16 cellular contexts compared by ENCODE assay signal in genomic region chr6:112204350-112204706, GRCh38. TPM values are rescaled to one million over a fixed set of nuclear protein-coding genes. Genes with fewer than 3 reads are reported as not detected.
DNase-seq lines count a peak whose midpoint lies in the region; ATAC-seq, FAIRE-seq and TF ChIP-seq lines count a peak whose summit lies in the region.
"Had no signal": no experiment of that assay in that cellular context is flagged by ENCODE, and none has a peak within 500 bp of the region (broad histone marks: within the 10 kb centered on the region; RNA-seq: fewer than 3 reads in every experiment).

No MANE protein-coding gene starts in this region.

- H3K4me2 ChIP-seq in GM12878 (ENCODE audit: control insufficient read depth, insufficient read depth) = no peak overlapping the region
- peak overlapping the region; percentile 26 for H3K4me2 ChIP-seq in skeletal muscle satellite cell (ENCODE audit: low read length)
- no peak overlapping the region for H3K4me2 ChIP-seq in smooth muscle cell
- H3K4me2 ChIP-seq: BLaER1 had no signal

- no peak for TF ChIP-seq RAD21 in GM12878 (IDR thresholded peaks at IDR 0.05; ENCODE audit: insufficient read depth, low read depth, low read length)

- no peak for TF ChIP-seq EP300 in GM12878 (IDR thresholded peaks at IDR 0.05; ENCODE audit: borderline replicate concordance in 1 of 2, control insufficient read depth in 1 of 2, low read depth in 2 of 2, low read length in 2 of 2)

- CTCF ChIA-PET in GM12878 (lab: Yijun Ruan, JAX) = interaction anchor here (0.9 to 1.2 kb wide), 3 partner anchors 9 to 107 kb away, joined by 3 to 8 read pairs (median 4); no protein-coding TSS in a partner anchor

- intact Hi-C loops in GM12878 (cut with micrococcal nuclease; ENCODE audit: unreplicated experiment) (no loop called here), cardiac septum (cut with DNase I) (no loop called here)

- 27% methylated on average over 4 of the region's 4 CpGs for WGBS in GM12878 (ENCODE audit: insufficient coverage, insufficient replicate concordance, low lambda C conversion rate, missing lambda C conversion rate)
- WGBS in smooth muscle cell (ENCODE audit: low lambda C conversion rate) = 90% methylated on average over 4 of the region's 4 CpGs

- H3K36me3 ChIP-seq in GM12878 (ENCODE audit: control insufficient read depth in 2 of 2, insufficient read depth in 2 of 2, low read length in 1 of 2) (no peaks in the 10 kb centered on the region), skeletal muscle satellite cell (ENCODE audit: insufficient read depth, low read length) (no peaks in the 10 kb centered on the region), smooth muscle cell (ENCODE audit: low read depth) (no peaks in the 10 kb centered on the region)
- H3K36me3 ChIP-seq: BLaER1 had no signal

- H3K9me3 Mint-ChIP-seq in HFFc6 = peaks cover 4% of the 10 kb centered on the region; the same call in 1 of the 2 replicates

- in situ Hi-C loops in GM12878 (cut with MboI) = no loop called here

- ATAC-seq in GM18907 (IDR thresholded peaks at IDR 0.05; ENCODE audit: unreplicated experiment) = peak; percentile 32
- ATAC-seq in GM12878 = peak; percentile 54

- H4K20me1 ChIP-seq in GM12878 (ENCODE audit: control insufficient read depth, insufficient read depth) (no peaks in the 10 kb centered on the region), smooth muscle cell (ENCODE audit: low read depth) (no peaks in the 10 kb centered on the region)
- H4K20me1 ChIP-seq: BLaER1 had no signal

- SMC1A ChIA-PET in GM12878 (lab: Charles Lee; ENCODE audit: uncharacterized antibody, unreplicated experiment) = interaction anchor here (0.6 to 1.1 kb wide), 4 partner anchors 19 to 107 kb away, joined by 3 to 4 read pairs (median 3); no protein-coding TSS in a partner anchor

- TF ChIP-seq CTCF in HFFc6 (IDR thresholded peaks at IDR 0.05) (no peak), GM12878 (IDR thresholded peaks at IDR 0.05 in 2 of 3, conservative IDR thresholded peaks at IDR 0.05 in 1 of 3; ENCODE audit: control insufficient read depth in 2 of 3, extremely low read depth in 1 of 3, insufficient read depth in 1 of 3, low read depth in 3 of 3, low read length in 3 of 3) (no peak), smooth muscle cell (IDR thresholded peaks at IDR 0.05; ENCODE audit: borderline replicate concordance, insufficient read depth, poor library complexity, severe bottlenecking) (no peak)

- H3F3A ChIP-seq in smooth muscle cell (ENCODE audit: low read depth) = no peaks in the 10 kb centered on the region

- H2AFZ ChIP-seq in GM12878 (ENCODE audit: control insufficient read depth, low read depth, low read length) (no peak overlapping the region), smooth muscle cell (ENCODE audit: low read depth) (no peak overlapping the region)

- H3K9me3 ChIP-seq in GM12878 (replicated peaks; ENCODE audit: control insufficient read depth, insufficient read depth, low read length) (no peaks in the 10 kb centered on the region; the same call in 2 of the 3 replicates), skeletal muscle satellite cell (replicated peaks; ENCODE audit: low read length) (no peaks in the 10 kb centered on the region), smooth muscle cell (replicated peaks; ENCODE audit: low read depth) (no peaks in the 10 kb centered on the region)

- H3K27me3 ChIP-seq in GM12878 (replicated peaks in 1 of 2; ENCODE audit: control insufficient read depth in 2 of 2, insufficient read depth in 2 of 2, low read length in 1 of 2) (no peaks in the 10 kb centered on the region), skeletal muscle satellite cell (ENCODE audit: control insufficient read depth, insufficient read depth, low read length) (no peaks in the 10 kb centered on the region), smooth muscle cell (ENCODE audit: low read depth) (no peaks in the 10 kb centered on the region)
- H3K27me3 ChIP-seq: BLaER1 had no signal

- peaks cover 58% of the 10 kb centered on the region for H3K36me3 Mint-ChIP-seq in HFFc6 (ENCODE audit: low read depth)
- H3K36me3 Mint-ChIP-seq: activated naive CD8-positive, alpha-beta T cell treated with anti-CD3 and anti-CD28 coated beads, Interleukin-2, amount 10 ng/mL, durations not matched to agents 7 days and 5 days had no signal

- POLR2A ChIA-PET in GM12878 (lab: Charles Lee) = interaction anchor here (0.7 kb wide), 1 partner anchor 105 kb away, joined by 3 read pairs; no protein-coding TSS in a partner anchor

- H3K79me2 ChIP-seq in GM12878 (ENCODE audit: control insufficient read depth, insufficient read depth, low read length) (no peaks in the 10 kb centered on the region), smooth muscle cell (ENCODE audit: low read depth) (no peaks in the 10 kb centered on the region)

- H3K27ac ChIP-seq in GM12878 (ENCODE audit: control insufficient read depth, insufficient read depth) = no peak overlapping the region
- H3K27ac ChIP-seq in smooth muscle cell (ENCODE audit: low read depth) = no peak overlapping the region
- H3K27ac ChIP-seq: BLaER1, SK-N-MC had no signal

- H3K4me1 Mint-ChIP-seq in HFFc6 (ENCODE audit: low read depth) = peaks cover 71% of the 10 kb centered on the region
- H3K4me1 Mint-ChIP-seq: activated naive CD8-positive, alpha-beta T cell treated with anti-CD3 and anti-CD28 coated beads, Interleukin-2, amount 10 ng/mL, durations not matched to agents 7 days and 5 days had no signal

- H3K9ac ChIP-seq in GM12878 (ENCODE audit: control insufficient read depth, insufficient read depth, low read length) (no peak overlapping the region), skeletal muscle satellite cell (ENCODE audit: low read depth, low read length) (peak overlapping the region; percentile 30), smooth muscle cell (ENCODE audit: low read depth) (no peak overlapping the region)
- H3K9ac ChIP-seq: BLaER1 had no signal

- no peaks in the 10 kb centered on the region; the same call in 1 of the 2 replicates for H3K4me1 ChIP-seq in GM12878 (ENCODE audit: control insufficient read depth, insufficient read depth, low read length)
- H3K4me1 ChIP-seq in skeletal muscle satellite cell (ENCODE audit: control insufficient read depth, insufficient read depth, low read length) = peaks cover 48% of the 10 kb centered on the region
- peaks cover 11% of the 10 kb centered on the region for H3K4me1 ChIP-seq in smooth muscle cell (ENCODE audit: low read depth)
- H3K4me1 ChIP-seq: BLaER1 had no signal

- H3K4me3 ChIP-seq in GM12878 (no peak overlapping the region), skeletal muscle satellite cell (ENCODE audit: low read length) (no peak overlapping the region), smooth muscle cell (no peak overlapping the region)
- H3K4me3 ChIP-seq: BLaER1, SK-N-MC had no signal

- BruUV-seq in GM12878 (replicated peaks; lab: Mats Ljungman, UMichigan) = no TSS peak

- no peak for FAIRE-seq in GM12878 (lab: Jason Lieb, UNC)

- H3K27ac Mint-ChIP-seq in HFFc6 = peak overlapping the region; percentile 96
- H3K27ac Mint-ChIP-seq: activated naive CD8-positive, alpha-beta T cell treated with anti-CD3 and anti-CD28 coated beads, Interleukin-2, amount 10 ng/mL, durations not matched to agents 7 days and 5 days had no signal

- DNase-seq in HFFc6 (no peak), GM12878 (ENCODE audit: low read depth, low spot score) (no peak), smooth muscle cell (lab: John Stamatoyannopoulos, UW; ENCODE audit: unreplicated experiment) (no peak), cardiac septum (ENCODE audit: low spot score) (no peak), foreskin melanocyte (no peak)
- DNase-seq in activated CD8-positive, alpha-beta memory T cell treated with anti-CD3 and anti-CD28 coated beads, Interleukin-2, amount 50 U/mL, for 48 hours = no peak
- DNase-seq: activated CD8-positive, alpha-beta memory T cell treated with anti-CD3 and anti-CD28 coated beads, Interleukin-2, amount 50 U/mL, for 4 hours; activated naive CD8-positive, alpha-beta T cell treated with anti-CD3 and anti-CD28 coated beads, Interleukin-2, amount 10 ng/mL, durations not matched to agents 7 days and 5 days; KBM-7; NCI-H2029 treated with DMSO at 0.1 percent for 48 hours; NCI-H82; nucleus accumbens had no signal

- RAD21 ChIA-PET in GM12878 (lab: Charles Lee; ENCODE audit: unreplicated experiment) = interaction anchor here (0.5 to 3.0 kb wide), 4 partner anchors 24 to 104 kb away, joined by 3 to 13 read pairs (median 7); no protein-coding TSS in a partner anchor

- TF ChIP-seq POLR2A in GM12878 (IDR thresholded peaks at IDR 0.05; ENCODE audit: low read depth, low read length) = no peak

- peak overlapping the region; percentile 47 for H3K4me3 Mint-ChIP-seq in HFFc6
- H3K4me3 Mint-ChIP-seq: activated naive CD8-positive, alpha-beta T cell treated with anti-CD3 and anti-CD28 coated beads, Interleukin-2, amount 10 ng/mL, durations not matched to agents 7 days and 5 days had no signal

- no peaks in the 10 kb centered on the region; the same call in 1 of the 2 replicates for H3K27me3 Mint-ChIP-seq in HFFc6 (ENCODE audit: insufficient read depth)

TF ChIP-seq in GM12878, 131 proteins besides CTCF, POLR2A, EP300 and RAD21 (continues in another document):
- TF ChIP-seq NR2F1 (conservative IDR thresholded peaks at IDR 0.05) (0 out of 2 replicates have a peak, but pooled peaks have one; percentile 5), HCFC1 (IDR thresholded peaks at IDR 0.05; ENCODE audit: low read length) (no peak), BCL11A (IDR thresholded peaks at IDR 0.05; ENCODE audit: low read depth, low read length) (no peak), ZNF207 (IDR thresholded peaks at IDR 0.05; ENCODE audit: borderline replicate concordance) (no peak)

RNA-seq across cellular contexts. Expression of gene LAMA4, which starts 50.0 kb away (rescaled TPM):
- total RNA-seq in HFFc6 (2021; fragmentation: NEBNext Ultra II Directional; extraction: Animal tissue kit (Norgen Biotek cat#: 25700)) = 100 to 1,000 TPM in 2 of 6 experiments, 10 to 100 TPM in 4; 80.6 to 130 (median 89.8) TPM
- total RNA-seq in GM12878 (2013; cell fraction: nucleolus; rRNA removed) = 0.73 TPM in 1 of 2 replicates, not detected in the other
- not detected in 2 replicates for total RNA-seq in GM12878 (2014; rRNA removed)
- total RNA-seq in GM12878 (2014; rRNA removed; fragmentation: Illumina TruSeq; extraction: Trizol) = not detected in 2 replicates
- 0.21 and 0.27 TPM in 2 replicates for total RNA-seq in GM12878 (2021)
- polyA plus RNA-seq in GM12878 (2011; ENCODE audit: low read depth) = not detected
- polyA plus RNA-seq in GM12878 (2011; rRNA removed) = not detected in 2 replicates
- polyA plus RNA-seq in GM12878 (2011; cell fraction: cytosol; rRNA removed) = 0.15 TPM in 1 of 2 replicates, not detected in the other
- not detected in 2 replicates for polyA plus RNA-seq in GM12878 (2011; cell fraction: nucleus; rRNA removed)
- polyA plus RNA-seq in GM12878 (2012) = 0.09 TPM in 1 of 2 replicates, not detected in the other
- polyA plus RNA-seq in GM12878 (2014; fragmentation: Illumina TruSeq; extraction: Trizol) = not detected in 2 replicates
- not detected for polyA plus RNA-seq in GM12878 (2014; fragmentation: Nextera tagmentation; extraction: Ambion mirVana)
- not detected in 2 replicates for polyA plus RNA-seq in GM12878 (2014; rRNA removed)
- under 1 TPM; 0.11 to 0.14 TPM for polyA plus RNA-seq in GM12878 (2016; fragmentation: Nextera tagmentation; extraction: Ambion mirVana)
- polyA minus RNA-seq in GM12878 (2011; rRNA and poly(A)+ RNA removed) = not detected in 2 replicates
- not detected in 2 replicates for polyA minus RNA-seq in GM12878 (2011; cell fraction: cytosol; rRNA and poly(A)+ RNA removed)
- polyA minus RNA-seq in GM12878 (2011; cell fraction: nucleus; rRNA and poly(A)+ RNA removed) = not detected in 2 replicates
- 216 and 328 TPM in 2 replicates for total RNA-seq in skeletal muscle satellite cell (2012; rRNA removed)
- total RNA-seq in smooth muscle cell = 25.6 and 29.4 TPM in 2 replicates
- 7.3 and 9.1 TPM in 2 replicates for polyA plus RNA-seq in smooth muscle cell
- 93.9 TPM for total RNA-seq in cardiac septum
- total RNA-seq: activated naive CD8-positive, alpha-beta T cell treated with anti-CD3 and anti-CD28 coated beads, Interleukin-2, amount 10 ng/mL, durations not matched to agents 7 days and 5 days had no signal

Comparison
In these comparisons a context has a peak if more than half of its experiments do, and no peak if none do; other contexts are left out.
1. RNA of gene LAMA4, which starts 50.0 kb away (total RNA-seq): 93.9 TPM in cardiac septum (single experiment), 80.6 to 130 TPM in HFFc6 and 25.6 to 29.4 TPM in smooth muscle cell; 0.21 to 0.73 TPM in GM12878; every median in the first group is over 10 times any median in the second.